ENCODE assay signal across 35 cellular contexts in the genomic region with DNA sequence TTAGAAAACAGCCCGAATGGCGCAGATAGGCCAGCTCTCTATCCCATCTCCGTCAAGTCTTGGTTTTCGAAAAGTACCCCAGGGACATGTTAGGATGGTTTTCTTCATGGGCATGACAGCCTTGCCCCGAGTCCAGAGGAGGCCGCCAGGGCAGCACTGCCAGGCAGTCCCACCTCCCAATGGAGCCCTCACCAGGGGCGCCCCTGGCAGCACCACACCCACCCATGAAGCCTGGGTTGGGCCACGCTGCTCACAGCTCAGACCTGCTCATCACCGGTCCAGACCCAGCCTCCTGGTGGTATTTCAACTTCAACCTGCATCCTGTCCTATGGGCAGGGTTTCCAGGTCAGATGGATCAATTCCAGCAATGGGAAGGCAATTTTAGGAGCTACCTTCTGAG. TPM values are rescaled to one million over a fixed set of nuclear protein-coding genes. Genes with fewer than 3 reads are reported as not detected.
"Had no signal": no experiment of that assay in that cellular context is flagged by ENCODE, and none has a peak within 500 bp of the region (broad histone marks: within the 10 kb centered on the region; RNA-seq: fewer than 3 reads in every experiment).

No MANE protein-coding gene starts in this region.

- H3K9me3 ChIP-seq: adrenal gland, body of pancreas, breast epithelium had no signal

- H3K27me3 ChIP-seq: adrenal gland, body of pancreas, brain microvascular endothelial cell, breast epithelium had no signal

- DNase-seq: activated CD4-positive, alpha-beta memory T cell treated with anti-CD3 and anti-CD28 coated beads for 36 hours; activated CD4-positive, alpha-beta T cell treated with anti-CD3 and anti-CD28 coated beads for 4 hours; activated CD4-positive, alpha-beta T cell treated with anti-CD3 and anti-CD28 coated beads, Interleukin-2, amount 10 ng/mL, durations not matched to agents 24 days and 14 days; activated CD4-positive, alpha-beta T cell treated with anti-CD3 and anti-CD28 coated beads, Interleukin-2, amount 50 U/mL, for 1 hour; activated CD4-positive, alpha-beta T cell treated with anti-CD3 and anti-CD28 coated beads, Interleukin-2, amount 50 U/mL, for 4 hours; activated CD4-positive, CD25-positive, alpha-beta regulatory T cell; activated CD4-positive, CD25-positive, alpha-beta regulatory T cell treated with anti-CD3 and anti-CD28 coated beads, Interleukin-2, amount 50 U/mL, for 72 hours; activated CD8-positive, alpha-beta memory T cell treated with anti-CD3 and anti-CD28 coated beads, Interleukin-2, amount 50 U/mL, for 4 hours; activated CD8-positive, alpha-beta T cell treated with anti-CD3 and anti-CD28 coated beads for 36 hours; activated effector memory CD4-positive, alpha-beta T cell treated with anti-CD3 and anti-CD28 coated beads, Interleukin-2, amount 50 U/mL, for 16 hours; activated gamma-delta T cell treated with Interleukin-2 at 50 U/mL for 16 hours; activated naive CD4-positive, alpha-beta T cell; activated naive CD4-positive, alpha-beta T cell treated with anti-CD3 and anti-CD28 coated beads for 36 hours; activated naive CD4-positive, alpha-beta T cell treated with anti-CD3 and anti-CD28 coated beads, Interleukin-2, amount 50 U/mL, for 16 hours; activated naive CD8-positive, alpha-beta T cell treated with anti-CD3 and anti-CD28 coated beads for 36 hours; activated T-cell treated with anti-CD3 and anti-CD28 coated beads for 4 hours; activated T-cell treated with anti-CD3 and anti-CD28 coated beads, Interleukin-2, amount 50 U/mL, for 1 hour; activated T-cell treated with anti-CD3 and anti-CD28 coated beads, Interleukin-2, amount 50 U/mL, for 4 hours; activated T-cell treated with anti-CD3 and anti-CD28 coated beads, Interleukin-2, amount 50 U/mL, for 72 hours; adrenal gland; amniotic stem cell; body of pancreas; brain microvascular endothelial cell; central memory CD4-positive, alpha-beta T cell; SW 1271; T-helper 1 cell; T-helper 2 cell; T-helper 9 cell had no signal

- H3K4me1 ChIP-seq: adrenal gland, body of pancreas, breast epithelium had no signal

- H3K27ac ChIP-seq: adrenal gland, body of pancreas, brain microvascular endothelial cell, breast epithelium, VCaP had no signal

- ATAC-seq: activated CD8-positive, alpha-beta T cell treated with anti-CD3 and anti-CD28 coated beads for 36 hours; activated naive CD4-positive, alpha-beta T cell treated with anti-CD3 and anti-CD28 coated beads, Interleukin-2, amount 50 U/mL, for 72 hours; activated T-cell treated with anti-CD3 and anti-CD28 coated beads, Interleukin-2, amount 50 U/mL, for 4 hours; activated T-cell treated with anti-CD3 and anti-CD28 coated beads, Interleukin-2, amount 50 U/mL, for 72 hours; activated T-helper 17 cell treated with anti-CD3 and anti-CD28 coated beads, Interleukin-2, amount 50 U/mL, for 72 hours; body of pancreas; WTC11 had no signal

- H3K36me3 ChIP-seq: adrenal gland, brain microvascular endothelial cell, breast epithelium had no signal

- H3K4me3 ChIP-seq: adrenal gland, body of pancreas, breast epithelium had no signal

RNA-seq across cellular contexts. Expression of gene TCERG1L, which starts 53.3 kb away (rescaled TPM):
- total RNA-seq: activated CD4-positive, alpha-beta memory T cell treated with anti-CD3 and anti-CD28 coated beads for 36 hours; activated CD4-positive, alpha-beta T cell treated with anti-CD3 and anti-CD28 coated beads, Interleukin-2, amount 10 ng/mL, durations not matched to agents 24 days and 14 days; activated CD8-positive, alpha-beta T cell treated with anti-CD3 and anti-CD28 coated beads for 36 hours; aorta; cardiac septum had no signal
- polyA plus RNA-seq: aorta had no signal
